1 cellular context compared by ENCODE assay signal in the genomic region with DNA sequence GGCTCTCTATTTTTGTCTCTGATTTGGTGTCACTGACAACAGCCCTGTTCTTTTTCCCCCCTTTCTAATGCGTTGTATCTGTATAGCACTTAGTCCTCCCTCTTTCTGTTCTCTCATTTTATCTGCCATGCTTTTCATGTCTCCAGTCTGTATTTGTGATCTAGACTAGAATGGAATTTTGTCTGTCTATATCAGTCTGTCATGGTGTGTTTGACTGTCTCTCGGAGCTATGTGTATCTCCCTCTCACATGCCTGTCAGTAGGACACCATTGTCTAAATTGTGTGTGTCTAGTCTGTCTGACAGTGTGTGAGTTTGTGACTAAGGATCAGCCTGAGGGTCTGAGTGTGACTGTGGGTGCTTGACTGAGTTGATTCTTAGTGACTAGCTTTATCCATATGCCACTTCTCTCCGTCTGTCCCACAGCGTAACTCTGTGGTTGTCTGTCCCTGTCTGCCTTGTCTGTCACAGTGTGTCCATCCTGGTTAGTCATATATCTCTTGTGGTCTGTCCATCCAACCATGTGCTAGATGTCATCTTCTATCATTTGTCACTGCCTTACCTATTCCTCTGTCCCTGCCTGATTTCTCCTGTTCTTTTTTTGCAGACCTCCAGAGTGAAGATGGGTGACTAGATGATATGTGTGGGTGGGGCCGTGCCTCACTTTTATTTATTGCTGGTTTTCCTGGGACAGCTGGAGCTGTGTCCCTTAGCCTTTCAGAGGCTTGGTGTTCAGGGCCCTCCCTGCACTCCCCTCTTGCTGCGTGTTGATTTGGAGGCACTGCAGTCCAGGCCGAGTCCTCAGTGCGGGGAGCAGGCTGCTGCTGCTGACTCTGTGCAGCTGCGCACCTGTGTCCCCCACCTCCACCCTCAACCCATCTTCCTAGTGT.
A peak's percentile ranks its signal among the peaks of the same experiment; 100 is the strongest.
TF ChIP-seq lines count a peak whose summit lies in the region.

No MANE protein-coding gene starts in this region.

TF ChIP-seq in HEK293, 187 proteins besides CTCF, POLR2A, EP300 and RAD21:
- TF ChIP-seq ZNF133 (tag by site-specific recombination; IDR thresholded peaks at IDR 0.05) = no peak
- TF ChIP-seq BCL11A (tag by site-specific recombination; IDR thresholded peaks at IDR 0.05; ENCODE audit: low read depth) = no peak
- TF ChIP-seq ZNF791 (tag by site-specific recombination; IDR thresholded peaks at IDR 0.05) = no peak
- TF ChIP-seq, protein P1, sequence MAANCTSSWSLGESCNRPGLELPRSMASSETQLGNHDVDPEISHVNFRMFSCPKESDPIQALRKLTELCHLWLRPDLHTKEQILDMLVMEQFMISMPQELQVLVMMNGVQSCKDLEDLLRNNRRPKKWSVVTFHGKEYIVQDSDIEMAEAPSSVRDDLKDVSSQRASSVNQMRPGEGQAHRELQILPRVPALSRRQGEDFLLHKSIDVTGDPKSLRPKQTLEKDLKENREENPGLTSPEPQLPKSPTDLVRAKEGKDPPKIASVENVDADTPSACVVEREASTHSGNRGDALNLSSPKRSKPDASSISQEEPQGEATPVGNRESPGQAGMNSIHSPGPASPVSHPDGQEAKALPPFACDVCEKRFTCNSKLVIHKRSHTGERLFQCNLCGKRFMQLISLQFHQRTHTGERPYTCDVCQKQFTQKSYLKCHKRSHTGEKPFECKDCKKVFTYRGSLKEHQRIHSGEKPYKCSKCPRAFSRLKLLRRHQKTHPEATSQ (tag by site-specific recombination; IDR thresholded peaks at IDR 0.05) = no peak
- TF ChIP-seq ZNF600 (tag by site-specific recombination; IDR thresholded peaks at IDR 0.05) = no peak
- no peak for TF ChIP-seq ZNF211 (tag by site-specific recombination; IDR thresholded peaks at IDR 0.05; ENCODE audit: low read depth)
- TF ChIP-seq ZNF366 (tag by site-specific recombination; conservative IDR thresholded peaks at IDR 0.05) = peak; percentile 58; the same call in 1 of the 2 replicates
- no peak for TF ChIP-seq ZNF707 (tag by site-specific recombination; IDR thresholded peaks at IDR 0.05)
- TF ChIP-seq, protein P2, sequence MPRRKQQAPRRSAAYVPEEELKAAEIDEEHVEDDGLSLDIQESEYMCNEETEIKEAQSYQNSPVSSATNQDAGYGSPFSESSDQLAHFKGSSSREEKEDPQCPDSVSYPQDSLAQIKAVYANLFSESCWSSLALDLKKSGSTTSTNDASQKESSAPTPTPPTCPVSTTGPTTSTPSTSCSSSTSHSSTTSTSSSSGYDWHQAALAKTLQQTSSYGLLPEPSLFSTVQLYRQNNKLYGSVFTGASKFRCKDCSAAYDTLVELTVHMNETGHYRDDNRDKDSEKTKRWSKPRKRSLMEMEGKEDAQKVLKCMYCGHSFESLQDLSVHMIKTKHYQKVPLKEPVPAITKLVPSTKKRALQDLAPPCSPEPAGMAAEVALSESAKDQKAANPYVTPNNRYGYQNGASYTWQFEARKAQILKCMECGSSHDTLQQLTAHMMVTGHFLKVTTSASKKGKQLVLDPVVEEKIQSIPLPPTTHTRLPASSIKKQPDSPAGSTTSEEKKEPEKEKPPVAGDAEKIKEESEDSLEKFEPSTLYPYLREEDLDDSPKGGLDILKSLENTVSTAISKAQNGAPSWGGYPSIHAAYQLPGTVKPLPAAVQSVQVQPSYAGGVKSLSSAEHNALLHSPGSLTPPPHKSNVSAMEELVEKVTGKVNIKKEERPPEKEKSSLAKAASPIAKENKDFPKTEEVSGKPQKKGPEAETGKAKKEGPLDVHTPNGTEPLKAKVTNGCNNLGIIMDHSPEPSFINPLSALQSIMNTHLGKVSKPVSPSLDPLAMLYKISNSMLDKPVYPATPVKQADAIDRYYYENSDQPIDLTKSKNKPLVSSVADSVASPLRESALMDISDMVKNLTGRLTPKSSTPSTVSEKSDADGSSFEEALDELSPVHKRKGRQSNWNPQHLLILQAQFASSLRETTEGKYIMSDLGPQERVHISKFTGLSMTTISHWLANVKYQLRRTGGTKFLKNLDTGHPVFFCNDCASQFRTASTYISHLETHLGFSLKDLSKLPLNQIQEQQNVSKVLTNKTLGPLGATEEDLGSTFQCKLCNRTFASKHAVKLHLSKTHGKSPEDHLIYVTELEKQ (tag by site-specific recombination; IDR thresholded peaks at IDR 0.05; ENCODE audit: borderline replicate concordance) = no peak
- TF ChIP-seq ZNF354C (tag by site-specific recombination; IDR thresholded peaks at IDR 0.05; ENCODE audit: borderline replicate concordance, low read depth) = no peak
- TF ChIP-seq ZBTB17 (tag by site-specific recombination; IDR thresholded peaks at IDR 0.05) = peak; percentile 54; the same call in 1 of the 2 replicates
- TF ChIP-seq ZNF549 (tag by site-specific recombination; IDR thresholded peaks at IDR 0.05) = no peak
- TF ChIP-seq, protein P3, sequence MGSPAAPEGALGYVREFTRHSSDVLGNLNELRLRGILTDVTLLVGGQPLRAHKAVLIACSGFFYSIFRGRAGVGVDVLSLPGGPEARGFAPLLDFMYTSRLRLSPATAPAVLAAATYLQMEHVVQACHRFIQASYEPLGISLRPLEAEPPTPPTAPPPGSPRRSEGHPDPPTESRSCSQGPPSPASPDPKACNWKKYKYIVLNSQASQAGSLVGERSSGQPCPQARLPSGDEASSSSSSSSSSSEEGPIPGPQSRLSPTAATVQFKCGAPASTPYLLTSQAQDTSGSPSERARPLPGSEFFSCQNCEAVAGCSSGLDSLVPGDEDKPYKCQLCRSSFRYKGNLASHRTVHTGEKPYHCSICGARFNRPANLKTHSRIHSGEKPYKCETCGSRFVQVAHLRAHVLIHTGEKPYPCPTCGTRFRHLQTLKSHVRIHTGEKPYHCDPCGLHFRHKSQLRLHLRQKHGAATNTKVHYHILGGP (tag by site-specific recombination; IDR thresholded peaks at IDR 0.05) = no peak
- no peak for TF ChIP-seq ZNF423 (tag by site-specific recombination; IDR thresholded peaks at IDR 0.05)
- TF ChIP-seq YY2 (tag by site-specific recombination; IDR thresholded peaks at IDR 0.05) = no peak
- TF ChIP-seq KLF9 (tag by site-specific recombination; IDR thresholded peaks at IDR 0.05; ENCODE audit: low read depth) = no peak
- TF ChIP-seq ZNF350 (tag by site-specific recombination; IDR thresholded peaks at IDR 0.05) = no peak
- TF ChIP-seq ZNF664 (tag by site-specific recombination; IDR thresholded peaks at IDR 0.05) = no peak
- TF ChIP-seq, protein P4, sequence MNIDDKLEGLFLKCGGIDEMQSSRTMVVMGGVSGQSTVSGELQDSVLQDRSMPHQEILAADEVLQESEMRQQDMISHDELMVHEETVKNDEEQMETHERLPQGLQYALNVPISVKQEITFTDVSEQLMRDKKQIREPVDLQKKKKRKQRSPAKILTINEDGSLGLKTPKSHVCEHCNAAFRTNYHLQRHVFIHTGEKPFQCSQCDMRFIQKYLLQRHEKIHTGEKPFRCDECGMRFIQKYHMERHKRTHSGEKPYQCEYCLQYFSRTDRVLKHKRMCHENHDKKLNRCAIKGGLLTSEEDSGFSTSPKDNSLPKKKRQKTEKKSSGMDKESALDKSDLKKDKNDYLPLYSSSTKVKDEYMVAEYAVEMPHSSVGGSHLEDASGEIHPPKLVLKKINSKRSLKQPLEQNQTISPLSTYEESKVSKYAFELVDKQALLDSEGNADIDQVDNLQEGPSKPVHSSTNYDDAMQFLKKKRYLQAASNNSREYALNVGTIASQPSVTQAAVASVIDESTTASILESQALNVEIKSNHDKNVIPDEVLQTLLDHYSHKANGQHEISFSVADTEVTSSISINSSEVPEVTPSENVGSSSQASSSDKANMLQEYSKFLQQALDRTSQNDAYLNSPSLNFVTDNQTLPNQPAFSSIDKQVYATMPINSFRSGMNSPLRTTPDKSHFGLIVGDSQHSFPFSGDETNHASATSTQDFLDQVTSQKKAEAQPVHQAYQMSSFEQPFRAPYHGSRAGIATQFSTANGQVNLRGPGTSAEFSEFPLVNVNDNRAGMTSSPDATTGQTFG (tag by site-specific recombination; IDR thresholded peaks at IDR 0.05; ENCODE audit: borderline replicate concordance) = no peak
- no peak for TF ChIP-seq ZNF548 (tag by site-specific recombination; IDR thresholded peaks at IDR 0.05)
- 0 out of 2 replicates have a peak, but pooled peaks have one; percentile 5 for TF ChIP-seq ZFHX2 (tag by site-specific recombination; conservative IDR thresholded peaks at IDR 0.05)
- TF ChIP-seq, protein P5, sequence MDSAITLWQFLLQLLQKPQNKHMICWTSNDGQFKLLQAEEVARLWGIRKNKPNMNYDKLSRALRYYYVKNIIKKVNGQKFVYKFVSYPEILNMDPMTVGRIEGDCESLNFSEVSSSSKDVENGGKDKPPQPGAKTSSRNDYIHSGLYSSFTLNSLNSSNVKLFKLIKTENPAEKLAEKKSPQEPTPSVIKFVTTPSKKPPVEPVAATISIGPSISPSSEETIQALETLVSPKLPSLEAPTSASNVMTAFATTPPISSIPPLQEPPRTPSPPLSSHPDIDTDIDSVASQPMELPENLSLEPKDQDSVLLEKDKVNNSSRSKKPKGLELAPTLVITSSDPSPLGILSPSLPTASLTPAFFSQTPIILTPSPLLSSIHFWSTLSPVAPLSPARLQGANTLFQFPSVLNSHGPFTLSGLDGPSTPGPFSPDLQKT (IDR thresholded peaks at IDR 0.05; ENCODE audit: borderline replicate concordance, low read depth, low read length) = no peak
